In genomic region chr9:73093740-73094379, GRCh38 we compare ENCODE assay signal across 1 cellular context.
TF ChIP-seq lines count a peak whose summit lies in the region.

No MANE protein-coding gene starts in this region.

TF ChIP-seq in SK-N-SH, 30 proteins besides CTCF, POLR2A, EP300 and RAD21 (continued from another document):
- no peak for TF ChIP-seq YY1 (IDR thresholded peaks at IDR 0.05; ENCODE audit: low read depth)
TF ChIP-seq in SK-N-SH: peak in this region for 0.
